In genomic region chr6:25789475-25789874, GRCh38 we compare ENCODE assay signal across 21 cellular contexts. TPM values are rescaled to one million over a fixed set of nuclear protein-coding genes. Genes with fewer than 3 reads are reported as not detected.
DNase-seq lines count a peak whose midpoint lies in the region; ATAC-seq, FAIRE-seq and TF ChIP-seq lines count a peak whose summit lies in the region.
"Had no signal": no experiment of that assay in that cellular context is flagged by ENCODE, and none has a peak within 500 bp of the region (broad histone marks: within the 10 kb centered on the region; RNA-seq: fewer than 3 reads in every experiment).

No MANE protein-coding gene starts in this region.

- H3F3A ChIP-seq in SU-DHL-6 (ENCODE audit: insufficient read depth) = no peaks in the 10 kb centered on the region

- peak; percentile 40 to 83 for ATAC-seq in activated naive CD4-positive, alpha-beta T cell treated with anti-CD3 and anti-CD28 coated beads, Interleukin-2, amount 50 U/mL, for 72 hours
- ATAC-seq in GM12878 = peak; percentile 40; the same call in 1 of the 3 replicates

- TF ChIP-seq RAD21 in GM12878 (IDR thresholded peaks at IDR 0.05; ENCODE audit: insufficient read depth, low read depth, low read length) = no peak

- in situ Hi-C loops in GM12878 (cut with MboI) = no loop called here

- no peaks in the 10 kb centered on the region for H3K4me1 Mint-ChIP-seq in MCF 10A (ENCODE audit: insufficient read depth, unreplicated experiment)
- H3K4me1 Mint-ChIP-seq: CD4-positive, CD25-positive, alpha-beta regulatory T cell; CD8-positive, alpha-beta memory T cell had no signal

- no peak overlapping the region for H3K4me2 ChIP-seq in SU-DHL-6 (ENCODE audit: low read depth, low read length, poor library complexity, severe bottlenecking)
- H3K4me2 ChIP-seq in GM12878 (ENCODE audit: control insufficient read depth, insufficient read depth) = no peak overlapping the region

- H3K36me3 Mint-ChIP-seq in activated naive CD4-positive, alpha-beta T cell treated with anti-CD3 and anti-CD28 coated beads, Interleukin-2, amount 50 U/mL, for 72 hours = no peaks in the 10 kb centered on the region
- H3K36me3 Mint-ChIP-seq in MCF 10A (ENCODE audit: insufficient read depth, unreplicated experiment) = no peaks in the 10 kb centered on the region
- H3K36me3 Mint-ChIP-seq: CD4-positive, CD25-positive, alpha-beta regulatory T cell; CD8-positive, alpha-beta memory T cell had no signal

- no peaks in the 10 kb centered on the region for H3K36me3 ChIP-seq in SU-DHL-6 (ENCODE audit: low read length)
- H3K36me3 ChIP-seq in GM12878 (ENCODE audit: control insufficient read depth in 2 of 2, insufficient read depth in 2 of 2, low read length in 1 of 2) = no peaks in the 10 kb centered on the region
- H3K36me3 ChIP-seq: BE2C, HAP-1 had no signal

- H3K9me3 ChIP-seq in SU-DHL-6 (ENCODE audit: insufficient read depth, low read length) = no peaks in the 10 kb centered on the region
- H3K9me3 ChIP-seq in GM12878 (replicated peaks; ENCODE audit: control insufficient read depth, insufficient read depth, low read length) = no peaks in the 10 kb centered on the region
- H3K9me3 ChIP-seq: BE2C, HAP-1 had no signal

- no peak for TF ChIP-seq EP300 in GM12878 (IDR thresholded peaks at IDR 0.05; ENCODE audit: borderline replicate concordance in 1 of 2, control insufficient read depth in 1 of 2, low read depth in 2 of 2, low read length in 2 of 2)

- H3K27me3 Mint-ChIP-seq in MCF 10A (ENCODE audit: insufficient read depth, unreplicated experiment) = no peaks in the 10 kb centered on the region

- BruUV-seq in GM12878 (replicated peaks; lab: Mats Ljungman, UMichigan) = no TSS peak
- BruUV-seq in MCF 10A (replicated peaks; lab: Mats Ljungman, UMichigan) = no TSS peak

- H3K9ac ChIP-seq in SU-DHL-6 (ENCODE audit: low read length) (no peak overlapping the region), GM12878 (ENCODE audit: control insufficient read depth, insufficient read depth, low read length) (no peak overlapping the region)
- H3K9ac ChIP-seq: GM23248 had no signal

- H3K27ac Mint-ChIP-seq in activated naive CD4-positive, alpha-beta T cell treated with anti-CD3 and anti-CD28 coated beads, Interleukin-2, amount 50 U/mL, for 72 hours = no peak overlapping the region
- H3K27ac Mint-ChIP-seq in MCF 10A (ENCODE audit: low read depth, unreplicated experiment) = no peak overlapping the region
- H3K27ac Mint-ChIP-seq: CD4-positive, CD25-positive, alpha-beta regulatory T cell; CD8-positive, alpha-beta memory T cell had no signal

- no peak for DNase-seq in activated naive CD4-positive, alpha-beta T cell treated with anti-CD3 and anti-CD28 coated beads, Interleukin-2, amount 50 U/mL, for 72 hours (ENCODE audit: low spot score in 2 of 2)
- no peak for DNase-seq in activated naive CD4-positive, alpha-beta T cell treated with anti-CD3 and anti-CD28 coated beads, Interleukin-2, amount 50 U/mL, for 16 hours
- no peak for DNase-seq in GM12878 (ENCODE audit: low read depth, low spot score)
- DNase-seq in MCF 10A (ENCODE audit: unreplicated experiment) = no peak
- no peak for DNase-seq in kidney tubule cell (ENCODE audit: low spot score)
- no peak for DNase-seq in stimulated activated CD4-positive, alpha-beta T cell treated with anti-CD3 and anti-CD28 coated beads, Interleukin-4, amount 100 ng/mL, for 24 hours
- DNase-seq: ACHN; BE2C; C1 segment of cervical spinal cord; CD4-positive, CD25-positive, alpha-beta regulatory T cell; CD8-positive, alpha-beta memory T cell; COR-L47; DMS 273 treated with DMSO at 0.1 percent for 48 hours; DMS79 treated with DMSO at 0.1 percent for 48 hours; GF-D8; GM23248 had no signal

- no peak overlapping the region for H3K4me3 ChIP-seq in SU-DHL-6 (ENCODE audit: insufficient read depth, low read length, poor library complexity, severe bottlenecking)
- H3K4me3 ChIP-seq in GM12878 = no peak overlapping the region
- H3K4me3 ChIP-seq: GM23248, HAP-1 had no signal

- TF ChIP-seq CTCF in SU-DHL-6 (IDR thresholded peaks at IDR 0.05; ENCODE audit: insufficient read depth, low read length, poor library complexity, severe bottlenecking) (no peak), GM12878 (IDR thresholded peaks at IDR 0.05 in 2 of 3, conservative IDR thresholded peaks at IDR 0.05 in 1 of 3; ENCODE audit: control insufficient read depth in 2 of 3, extremely low read depth in 1 of 3, insufficient read depth in 1 of 3, low read depth in 3 of 3, low read length in 3 of 3) (no peak), MCF 10A (IDR thresholded peaks at IDR 0.05; ENCODE audit: unreplicated experiment) (no peak)

- no peaks in the 10 kb centered on the region for H3K9me2 ChIP-seq in SU-DHL-6 (replicated peaks; ENCODE audit: insufficient read depth, low read length)

- no peak overlapping the region for H3K4me3 Mint-ChIP-seq in MCF 10A (ENCODE audit: unreplicated experiment)
- H3K4me3 Mint-ChIP-seq: CD4-positive, CD25-positive, alpha-beta regulatory T cell; CD8-positive, alpha-beta memory T cell had no signal

- POLR2A ChIA-PET in GM12878 (lab: Charles Lee) (interaction anchor here (0.6 kb wide), 1 partner anchor 168 kb away, joined by 3 read pairs; no protein-coding TSS in a partner anchor), MCF 10A (lab: Yijun Ruan, JAX) (no interaction called here)

- H3K79me2 ChIP-seq in SU-DHL-6 (ENCODE audit: insufficient read depth, low read length) (no peaks in the 10 kb centered on the region), GM12878 (ENCODE audit: control insufficient read depth, insufficient read depth, low read length) (no peaks in the 10 kb centered on the region)

- 18% methylated on average over 2 of the region's 2 CpGs for WGBS in GM12878 (ENCODE audit: insufficient coverage, insufficient replicate concordance, low lambda C conversion rate, missing lambda C conversion rate)

- SMC1A ChIA-PET in GM12878 (lab: Charles Lee; ENCODE audit: uncharacterized antibody, unreplicated experiment) = interaction anchor here (0.6 to 6.2 kb wide), 9 partner anchors 10 to 214 kb away, joined by 3 to 39 read pairs (median 3); no protein-coding TSS in a partner anchor

- no peaks in the 10 kb centered on the region for H4K20me1 ChIP-seq in SU-DHL-6 (ENCODE audit: low read depth, low read length)
- no peaks in the 10 kb centered on the region for H4K20me1 ChIP-seq in GM12878 (ENCODE audit: control insufficient read depth, insufficient read depth)

- H2AFZ ChIP-seq in SU-DHL-6 (ENCODE audit: low read depth, low read length, severe bottlenecking) (peak overlapping the region; percentile 1), GM12878 (ENCODE audit: control insufficient read depth, low read depth, low read length) (no peak overlapping the region)
- H2AFZ ChIP-seq: GM23248 had no signal

- H3K27me3 ChIP-seq in SU-DHL-6 (ENCODE audit: low read length) (no peaks in the 10 kb centered on the region), GM12878 (replicated peaks in 1 of 2; ENCODE audit: control insufficient read depth in 2 of 2, insufficient read depth in 2 of 2, low read length in 1 of 2) (no peaks in the 10 kb centered on the region; a peak in 1 of 4 replicates)
- H3K27me3 ChIP-seq: BE2C had no signal

- RAD21 ChIA-PET in GM12878 (lab: Charles Lee; ENCODE audit: unreplicated experiment) = interaction anchor here (0.6 to 1.8 kb wide), 4 partner anchors 203 to 1404 kb away, joined by 3 to 9 read pairs (median 4); no protein-coding TSS in a partner anchor

- no peaks in the 10 kb centered on the region for H3K4me1 ChIP-seq in GM12878 (ENCODE audit: control insufficient read depth, insufficient read depth, low read length)
- H3K4me1 ChIP-seq: BE2C, HAP-1 had no signal

- FAIRE-seq in GM12878 (lab: Jason Lieb, UNC) = no peak
- FAIRE-seq: A204.1 had no signal

- H3K9me3 Mint-ChIP-seq in activated naive CD4-positive, alpha-beta T cell treated with anti-CD3 and anti-CD28 coated beads, Interleukin-2, amount 50 U/mL, for 72 hours = peaks cover 0 to 5% of the 10 kb centered on the region in 2 donors
- no peaks in the 10 kb centered on the region for H3K9me3 Mint-ChIP-seq in MCF 10A (ENCODE audit: unreplicated experiment)
- H3K9me3 Mint-ChIP-seq: CD4-positive, CD25-positive, alpha-beta regulatory T cell; CD8-positive, alpha-beta memory T cell had no signal

- H3K27ac ChIP-seq in SU-DHL-6 (ENCODE audit: low read depth, low read length) = no peak overlapping the region
- no peak overlapping the region for H3K27ac ChIP-seq in GM12878 (ENCODE audit: control insufficient read depth, insufficient read depth)
- H3K27ac ChIP-seq: GM23248 had no signal

- CTCF ChIA-PET in GM12878 (lab: Yijun Ruan, JAX) = interaction anchor here (0.7 to 6.7 kb wide), 22 partner anchors 8 to 221 kb away, joined by 3 to 89 read pairs (median 4); partner anchors contain the start of gene SLC17A4
- CTCF ChIA-PET in MCF 10A (lab: Yijun Ruan, JAX) = interaction anchor here (1.1 kb wide), 1 partner anchor 96 kb away, joined by 5 read pairs; no protein-coding TSS in a partner anchor

- intact Hi-C loops in GM12878 (cut with micrococcal nuclease; ENCODE audit: unreplicated experiment) = loop anchor here (5.0 kb wide), 2 partner anchors 153 to 203 kb away; no protein-coding TSS in a partner anchor
- intact Hi-C loops in MCF 10A (cut with micrococcal nuclease) = loop anchor here (2.0 kb wide), 1 partner anchor 213 kb away; no protein-coding TSS in a partner anchor

- TF ChIP-seq POLR2A in GM12878 (IDR thresholded peaks at IDR 0.05; ENCODE audit: low read depth, low read length) = no peak

RNA-seq across cellular contexts. Expression of gene SLC17A4, which starts 34.9 kb away (rescaled TPM):
- not detected for total RNA-seq in activated naive CD4-positive, alpha-beta T cell treated with anti-CD3 and anti-CD28 coated beads, Interleukin-2, amount 50 U/mL, for 72 hours
- not detected in 2 replicates for total RNA-seq in GM12878 (2013; cell fraction: nucleolus; rRNA removed)
- total RNA-seq in GM12878 (2014; rRNA removed) (not detected in 2 replicates), GM12878 (2014; rRNA removed; fragmentation: Illumina TruSeq; extraction: Trizol) (not detected in 2 replicates), GM12878 (2021) (0.05 TPM in 1 of 2 replicates, not detected in the other), MCF 10A (2022) (not detected in 2 replicates)
- polyA plus RNA-seq in GM12878 (2011; ENCODE audit: low read depth) = not detected
- polyA plus RNA-seq in GM12878 (2011; rRNA removed) (not detected in 2 replicates), GM12878 (2014; fragmentation: Illumina TruSeq; extraction: Trizol) (not detected in 2 replicates), GM12878 (2014; fragmentation: Nextera tagmentation; extraction: Ambion mirVana) (not detected), GM12878 (2014; rRNA removed) (not detected in 2 replicates), GM12878 (2016; fragmentation: Nextera tagmentation; extraction: Ambion mirVana) (not detected)
- polyA plus RNA-seq in GM12878 (2011; cell fraction: cytosol; rRNA removed) = not detected in 2 replicates
- polyA plus RNA-seq in GM12878 (2011; cell fraction: nucleus; rRNA removed) = not detected in 2 replicates
- not detected in 2 replicates for polyA plus RNA-seq in GM12878 (2012)
- polyA minus RNA-seq in GM12878 (2011; rRNA and poly(A)+ RNA removed) = not detected in 2 replicates
- polyA minus RNA-seq in GM12878 (2011; cell fraction: cytosol; rRNA and poly(A)+ RNA removed) = not detected in 2 replicates
- not detected in 2 replicates for polyA minus RNA-seq in GM12878 (2011; cell fraction: nucleus; rRNA and poly(A)+ RNA removed)
- total RNA-seq: CD4-positive, CD25-positive, alpha-beta regulatory T cell; CD8-positive, alpha-beta memory T cell; GM23248; H4 had no signal
- polyA plus RNA-seq: CD4-positive, CD25-positive, alpha-beta regulatory T cell; CD8-positive, alpha-beta memory T cell; GM23248 had no signal

RNA-seq across cellular contexts. Expression of gene SLC17A1, which starts 42.4 kb away (rescaled TPM):
- under 1 TPM in 1 of 2 donors, not detected in 1; 0.41 TPM for total RNA-seq in activated naive CD4-positive, alpha-beta T cell treated with anti-CD3 and anti-CD28 coated beads, Interleukin-2, amount 50 U/mL, for 72 hours
- not detected in 2 replicates for total RNA-seq in GM12878 (2013; cell fraction: nucleolus; rRNA removed)
- not detected in 2 replicates for total RNA-seq in GM12878 (2014; rRNA removed)
- total RNA-seq in GM12878 (2014; rRNA removed; fragmentation: Illumina TruSeq; extraction: Trizol) = not detected in 2 replicates
- total RNA-seq in GM12878 (2021) = not detected in 2 replicates
- not detected for polyA plus RNA-seq in GM12878 (2011; ENCODE audit: low read depth)
- polyA plus RNA-seq in GM12878 (2011; rRNA removed) = not detected in 2 replicates
- not detected in 2 replicates for polyA plus RNA-seq in GM12878 (2011; cell fraction: cytosol; rRNA removed)
- not detected in 2 replicates for polyA plus RNA-seq in GM12878 (2011; cell fraction: nucleus; rRNA removed)
- not detected in 2 replicates for polyA plus RNA-seq in GM12878 (2012)
- not detected in 2 replicates for polyA plus RNA-seq in GM12878 (2014; fragmentation: Illumina TruSeq; extraction: Trizol)
- not detected for polyA plus RNA-seq in GM12878 (2014; fragmentation: Nextera tagmentation; extraction: Ambion mirVana)
- not detected in 2 replicates for polyA plus RNA-seq in GM12878 (2014; rRNA removed)
- not detected for polyA plus RNA-seq in GM12878 (2016; fragmentation: Nextera tagmentation; extraction: Ambion mirVana)
- not detected in 2 replicates for polyA minus RNA-seq in GM12878 (2011; rRNA and poly(A)+ RNA removed)
- not detected in 2 replicates for polyA minus RNA-seq in GM12878 (2011; cell fraction: cytosol; rRNA and poly(A)+ RNA removed)
- polyA minus RNA-seq in GM12878 (2011; cell fraction: nucleus; rRNA and poly(A)+ RNA removed) = not detected in 2 replicates
- total RNA-seq in MCF 10A (2022) = not detected in 2 replicates
- total RNA-seq: CD4-positive, CD25-positive, alpha-beta regulatory T cell; CD8-positive, alpha-beta memory T cell; GM23248; H4; HT-29 had no signal
- polyA plus RNA-seq: CD4-positive, CD25-positive, alpha-beta regulatory T cell; CD8-positive, alpha-beta memory T cell; GM23248 had no signal
